12 cellular contexts compared by ENCODE assay signal in the genomic region with DNA sequence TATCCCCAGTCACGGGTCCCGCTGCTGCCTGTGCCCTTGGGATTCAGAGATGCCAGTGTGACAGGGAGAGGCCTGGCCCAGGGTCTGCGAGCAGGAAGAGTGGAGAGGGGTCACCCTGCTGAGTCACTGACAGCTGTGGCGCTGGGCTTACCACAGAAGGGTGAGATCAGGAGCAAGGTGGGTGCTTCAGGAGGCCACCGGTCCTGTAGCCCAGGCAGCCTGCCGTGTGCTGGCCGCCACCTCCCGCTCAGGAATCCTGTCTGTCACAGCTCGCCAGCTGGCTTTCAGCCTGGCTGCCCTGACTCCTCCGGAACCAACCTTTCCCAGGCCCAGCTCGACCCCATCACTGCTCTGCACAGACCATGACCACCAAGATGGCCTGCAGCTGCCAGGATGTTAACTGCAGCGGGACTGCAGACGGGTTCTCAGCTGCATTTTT. TPM values are rescaled to one million over a fixed set of nuclear protein-coding genes. Genes with fewer than 3 reads are reported as not detected.
DNase-seq lines count a peak whose midpoint lies in the region; ATAC-seq and TF ChIP-seq lines count a peak whose summit lies in the region.
"Had no signal": no experiment of that assay in that cellular context is flagged by ENCODE, and none has a peak within 500 bp of the region (broad histone marks: within the 10 kb centered on the region; RNA-seq: fewer than 3 reads in every experiment).

No MANE protein-coding gene starts in this region.

- peak overlapping the region; percentile 24 for H3K27ac ChIP-seq in endodermal cell (ENCODE audit: low read depth, low read length)
- H3K27ac ChIP-seq: SK-N-MC, vagina had no signal

- WGBS in endodermal cell (ENCODE audit: insufficient coverage in 1 of 2, insufficient read length in 1 of 2), 2 experiments, result 93 to 95% methylated on average over 8 to 13 of the region's 13 CpGs

- H3K9ac ChIP-seq in endodermal cell (ENCODE audit: extremely low read depth, low read length, poor library complexity, severe bottlenecking), result no peak overlapping the region

- H3K27me3 ChIP-seq in BE2C, result no peaks in the 10 kb centered on the region
- no peaks in the 10 kb centered on the region for H3K27me3 ChIP-seq in endodermal cell (ENCODE audit: control insufficient read depth, insufficient read depth, low read length, poor library complexity, severe bottlenecking)
- H3K27me3 ChIP-seq: vagina had no signal

- H3K4me1 ChIP-seq in BE2C, result peaks cover 16% of the 10 kb centered on the region
- H3K4me1 ChIP-seq in endodermal cell (ENCODE audit: control insufficient read depth, insufficient read depth, low read length), result peaks cover 18% of the 10 kb centered on the region

- H3K27me3 Mint-ChIP-seq in endodermal cell (ENCODE audit: insufficient read depth), result no peaks in the 10 kb centered on the region
- H3K27me3 Mint-ChIP-seq: naive B cell had no signal

- no peak for ATAC-seq in HG02759 (IDR thresholded peaks at IDR 0.05; ENCODE audit: unreplicated experiment)

- peaks cover 30% of the 10 kb centered on the region for H3K4me1 Mint-ChIP-seq in endodermal cell

- H3K36me3 Mint-ChIP-seq in endodermal cell (ENCODE audit: low read depth), result peaks cover 73% of the 10 kb centered on the region

- H3K9me3 Mint-ChIP-seq in endodermal cell, result no peaks in the 10 kb centered on the region
- H3K9me3 Mint-ChIP-seq: naive B cell had no signal

- peak; percentile 55 for DNase-seq in BE2C
- peak; percentile 17 for DNase-seq in RPMI7951 (ENCODE audit: low read depth)
- peak; percentile 48 for DNase-seq in endodermal cell
- DNase-seq in myocyte (ENCODE audit: low read depth), result peak; percentile 31
- DNase-seq in T-helper 9 cell, result no peak
- no peak for DNase-seq in NOMO-1 treated with DMSO at 0.1 percent for 48 hours (lab: John Stamatoyannopoulos, UW; ENCODE audit: unreplicated experiment)
- no peak for DNase-seq in NAMALWA (ENCODE audit: low spot score)
- DNase-seq: hippocampal formation, naive B cell had no signal

- no peak for TF ChIP-seq CTCF in BE2C (IDR thresholded peaks at IDR 0.05; ENCODE audit: low read depth, low read length)
- TF ChIP-seq CTCF in endodermal cell (conservative IDR thresholded peaks at IDR 0.05), result no peak

- H3K4me3 ChIP-seq in BE2C (ENCODE audit: low read depth, low read length), result no peak overlapping the region
- no peak overlapping the region for H3K4me3 ChIP-seq in endodermal cell (ENCODE audit: low read length)
- H3K4me3 ChIP-seq: SK-N-MC, vagina had no signal

- no peak overlapping the region for H3K4me3 Mint-ChIP-seq in endodermal cell
- H3K4me3 Mint-ChIP-seq: naive B cell had no signal

- no peaks in the 10 kb centered on the region for H3K9me3 ChIP-seq in BE2C
- H3K9me3 ChIP-seq in endodermal cell (ENCODE audit: control insufficient read depth, low read length), result no peaks in the 10 kb centered on the region
- H3K9me3 ChIP-seq: vagina had no signal

- peak overlapping the region; percentile 82 for H3K27ac Mint-ChIP-seq in endodermal cell

- peaks cover 80% of the 10 kb centered on the region for H3K36me3 ChIP-seq in BE2C
- peaks cover 73% of the 10 kb centered on the region for H3K36me3 ChIP-seq in endodermal cell (ENCODE audit: control insufficient read depth, insufficient read depth, low read length)

RNA-seq across cellular contexts. Expression of gene NAXD, which starts 25.3 kb away (rescaled TPM):
- polyA plus RNA-seq in BE2C (2012; ENCODE audit: insufficient read depth, insufficient read length, low read depth), result 46.6 TPM
- total RNA-seq in RPMI7951 (2014; rRNA removed; shearing (Covaris generic)), result 12.0 and 14.0 TPM in 2 replicates
- total RNA-seq in endodermal cell, result 10 to 100 TPM; 31.3 to 33.4 TPM
- polyA plus RNA-seq in endodermal cell (2013, experiment 1 of 2), result 23.2 TPM
- 22.0 TPM for polyA plus RNA-seq in endodermal cell (2013, experiment 2 of 2)
- total RNA-seq in myocyte, result 22.5 and 29.2 TPM in 2 replicates
- 36.7 TPM for polyA plus RNA-seq in myocyte (2012)

Comparison
In these comparisons a context has a peak if more than half of its experiments do, and no peak if none do; other contexts are left out.
1. DNase-seq: peak in BE2C (single experiment), RPMI7951 (single experiment), endodermal cell (single experiment) and myocyte (single experiment); none in T-helper 9 cell (single experiment), NOMO-1 treated with DMSO at 0.1 percent for 48 hours (single experiment) and NAMALWA (single experiment).